ENCODE assay signal across 1 cellular context in genomic region chr11:106986261-106986660, GRCh38.
A peak's percentile ranks its signal among the peaks of the same experiment; 100 is the strongest.
TF ChIP-seq lines count a peak whose summit lies in the region.

No MANE protein-coding gene starts in this region.

TF ChIP-seq in SK-N-SH, 30 proteins besides CTCF, POLR2A, EP300 and RAD21 (continued from another document):
- TF ChIP-seq PBX3 (IDR thresholded peaks at IDR 0.05) (0 out of 2 replicates have a peak, but pooled peaks have one; percentile 18), NFIC (IDR thresholded peaks at IDR 0.05; ENCODE audit: borderline replicate concordance) (0 out of 2 replicates have a peak, but pooled peaks have one; percentile 27), CHD2 (IDR thresholded peaks at IDR 0.05; ENCODE audit: low read length, partially characterized antibody) (no peak), GABPA (IDR thresholded peaks at IDR 0.05; ENCODE audit: low read depth) (no peak), REST (IDR thresholded peaks at IDR 0.05; ENCODE audit: low read depth, low read length) (no peak), ELF1 (IDR thresholded peaks at IDR 0.05) (no peak), TCF12 (IDR thresholded peaks at IDR 0.05) (peak; percentile 47; the same call in 1 of the 2 replicates), USF1 (IDR thresholded peaks at IDR 0.05; ENCODE audit: borderline replicate concordance, low read depth) (no peak)
